ENCODE assay signal across 10 cellular contexts in genomic region chr1:214506972-214507431, GRCh38. TPM values are rescaled to one million over a fixed set of nuclear protein-coding genes. Genes with fewer than 3 reads are reported as not detected.
DNase-seq lines count a peak whose midpoint lies in the region; ATAC-seq and TF ChIP-seq lines count a peak whose summit lies in the region.
"Had no signal": no experiment of that assay in that cellular context is flagged by ENCODE, and none has a peak within 500 bp of the region (broad histone marks: within the 10 kb centered on the region; RNA-seq: fewer than 3 reads in every experiment).

No MANE protein-coding gene starts in this region.

- no peak for TF ChIP-seq POLR2A in tibial nerve (IDR thresholded peaks at IDR 0.05)

- H3K9me3 ChIP-seq in HAP-1 (peaks cover 2% of the 10 kb centered on the region; the same call in 1 of the 2 replicates), tibial nerve (no peaks in the 10 kb centered on the region), psoas muscle (no peaks in the 10 kb centered on the region)
- H3K9me3 ChIP-seq: thyroid gland had no signal

- WGBS in tibial nerve, 2 donors, result 66% methylated on average over 2 of the region's 2 CpGs
- WGBS in psoas muscle, 3 donors, result 38 to 59% (median 39%) methylated on average over 2 of the region's 2 CpGs

- H3K27me3 ChIP-seq in HAP-1 (ENCODE audit: low read depth), result no peaks in the 10 kb centered on the region
- H3K27me3 ChIP-seq in tibial nerve, result no peaks in the 10 kb centered on the region
- H3K27me3 ChIP-seq in psoas muscle (ENCODE audit: insufficient read depth in 3 of 3, low read length in 2 of 3), result no peaks in the 10 kb centered on the region
- H3K27me3 ChIP-seq: thyroid gland had no signal

- no peak overlapping the region for H3K4me3 ChIP-seq in HAP-1
- H3K4me3 ChIP-seq in tibial nerve, result no peak overlapping the region
- no peak overlapping the region for H3K4me3 ChIP-seq in psoas muscle
- H3K4me3 ChIP-seq: thyroid gland had no signal

- TF ChIP-seq EP300 in tibial nerve (IDR thresholded peaks at IDR 0.05), result no peak

- no peak overlapping the region for H3K27ac ChIP-seq in tibial nerve
- H3K27ac ChIP-seq in psoas muscle, result no peak overlapping the region
- H3K27ac ChIP-seq: thyroid gland had no signal

- intact Hi-C loops in psoas muscle (cut with DNase I), result loop anchor here in 1 of 2 donors (5.0 kb wide), 1 partner anchor 40 kb away; no protein-coding TSS in a partner anchor

- TF ChIP-seq CTCF in tibial nerve (IDR thresholded peaks at IDR 0.05) (no peak), psoas muscle (IDR thresholded peaks at IDR 0.05) (no peak)

- ATAC-seq in GM18520 (IDR thresholded peaks at IDR 0.05; ENCODE audit: unreplicated experiment), result peak; percentile 62
- ATAC-seq in psoas muscle, result no peak
- no peak for ATAC-seq in HG02623 (IDR thresholded peaks at IDR 0.05; ENCODE audit: unreplicated experiment)
- ATAC-seq: T-cell had no signal

- in situ Hi-C loops in HAP-1 (cut with MboI; ENCODE audit: low sequenced_read_pairs), result no loop called here

- peak; percentile 9 to 62 for DNase-seq in HAP-1 (ENCODE audit: low spot score in 2 of 2)
- peak; percentile 21 for DNase-seq in M059J (ENCODE audit: low read depth)
- DNase-seq in kidney glomerular epithelial cell (lab: John Stamatoyannopoulos, UW), result peak; percentile 94
- DNase-seq in tibial nerve (ENCODE audit: low spot score in 2 of 2), result no peak
- DNase-seq in psoas muscle, result no peak
- no peak for DNase-seq in NCI-H2227 (lab: John Stamatoyannopoulos, UW; ENCODE audit: unreplicated experiment)
- DNase-seq: T-cell, thyroid gland had no signal

- H3K36me3 ChIP-seq in HAP-1 (replicated peaks), result no peaks in the 10 kb centered on the region
- no peaks in the 10 kb centered on the region for H3K36me3 ChIP-seq in tibial nerve
- no peaks in the 10 kb centered on the region for H3K36me3 ChIP-seq in psoas muscle (ENCODE audit: insufficient read depth in 1 of 2, low read depth in 1 of 2)
- H3K36me3 ChIP-seq: thyroid gland had no signal

- H3K4me1 ChIP-seq in HAP-1 (peaks cover 8% of the 10 kb centered on the region), tibial nerve (peaks cover 0 to 2% (median 0%) of the 10 kb centered on the region in 4 donors), psoas muscle (peaks cover 58% of the 10 kb centered on the region)
- H3K4me1 ChIP-seq: thyroid gland had no signal

RNA-seq across cellular contexts. Expression of gene PTPN14, which starts 44.4 kb away (rescaled TPM):
- 13.8 and 27.4 TPM in 2 replicates for total RNA-seq in M059J (2014; rRNA removed; shearing (Covaris generic))
- total RNA-seq in tibial nerve (10 to 100 TPM; 25.8 to 47.4 (median 38.2) TPM), psoas muscle (100 to 1,000 TPM in 1 of 4 donors, 10 to 100 TPM in 3; 50.8 to 106 (median 63.3) TPM)
- polyA plus RNA-seq in psoas muscle, result 10 to 100 TPM in 1 of 3 donors, 1 to 10 TPM in 2; 7.2 to 27.9 (median 9.1) TPM

Comparison
In these comparisons a context has a peak if more than half of its experiments do, and no peak if none do; other contexts are left out.
1. DNase-seq: peak in HAP-1 (2 of 2), M059J (single experiment) and kidney glomerular epithelial cell (single experiment); none in tibial nerve (0 of 2), psoas muscle (0 of 2) and NCI-H2227 (single experiment).